Comparison of ENCODE assay signal across 8 cellular contexts in genomic region chr11:694563-695331, GRCh38. TPM values are rescaled to one million over a fixed set of nuclear protein-coding genes. Genes with fewer than 3 reads are reported as not detected.
DNase-seq lines count a peak whose midpoint lies in the region; TF ChIP-seq lines count a peak whose summit lies in the region.

TSS of gene DEAF1 (minus strand) at chr11:695222. CDS start at chr11:695047, 175 bp downstream.

- H3K9ac ChIP-seq in SK-N-SH: peak within 1 kb of the TSS; percentile 94

- no peaks in the 10 kb centered on the region for H3K27me3 ChIP-seq in SK-N-SH (ENCODE audit: insufficient read depth)
- no peaks in the 10 kb centered on the region for H3K27me3 ChIP-seq in suprapubic skin

- TF ChIP-seq POLR2A in NB4 (IDR thresholded peaks at IDR 0.05; ENCODE audit: extremely low read depth, insufficient read length): peak; percentile 56
- TF ChIP-seq POLR2A in suprapubic skin (IDR thresholded peaks at IDR 0.05): peak in 1 of 2 donors; percentile 15

- H3K27me3 Mint-ChIP-seq in HFFc6 (ENCODE audit: insufficient read depth): peaks cover 3% of the 10 kb centered on the region
- H3K27me3 Mint-ChIP-seq in activated naive CD4-positive, alpha-beta T cell treated with anti-CD3 and anti-CD28 coated beads, Interleukin-2, amount 50 U/mL, for 24 hours: no peaks in the 10 kb centered on the region

- H3K4me3 ChIP-seq in NB4 (ENCODE audit: low read depth, low read length) (peak within 1 kb of the TSS; percentile 88), SK-N-SH (ENCODE audit: low read depth in 2 of 2, low read length in 1 of 2) (peak within 1 kb of the TSS; percentile 89 to 97), suprapubic skin (peak within 1 kb of the TSS; percentile 89)

- H3K79me2 ChIP-seq in SK-N-SH (ENCODE audit: insufficient read depth): peaks cover 52% of the 10 kb centered on the region

- no peak for TF ChIP-seq EP300 in SK-N-SH (IDR thresholded peaks at IDR 0.05; ENCODE audit: borderline replicate concordance in 1 of 2, low read depth in 1 of 2, low read length in 1 of 2)
- TF ChIP-seq EP300 in suprapubic skin (IDR thresholded peaks at IDR 0.05): no peak

- peaks cover 16% of the 10 kb centered on the region for H4K20me1 ChIP-seq in SK-N-SH (ENCODE audit: insufficient read depth)

- H3K36me3 ChIP-seq in SK-N-SH (replicated peaks in 1 of 2; ENCODE audit: control insufficient read depth in 1 of 2, insufficient read depth in 2 of 2, low read length in 1 of 2) (peaks cover 0 to 2% of the 10 kb centered on the region in 2 experiments), suprapubic skin (peaks cover 2% of the 10 kb centered on the region)

- H3K9me3 Mint-ChIP-seq in HFFc6: no peaks in the 10 kb centered on the region
- H3K9me3 Mint-ChIP-seq in activated naive CD4-positive, alpha-beta T cell treated with anti-CD3 and anti-CD28 coated beads, Interleukin-2, amount 50 U/mL, for 24 hours: no peaks in the 10 kb centered on the region

- CTCF ChIA-PET in SK-N-SH (lab: Yijun Ruan, JAX): interaction anchor here (1.0 to 11.4 kb wide), 4 partner anchors 12 to 124 kb away, joined by 3 to 122 read pairs (median 4); partner anchors contain the start of genes GATD1 and PNPLA2

- 6% methylated on average over 11 of the region's 108 CpGs for WGBS in SK-N-SH (ENCODE audit: low lambda C conversion rate)
- 2% methylated on average over 41 of the region's 108 CpGs for WGBS in suprapubic skin

- H3K9me3 ChIP-seq in SK-N-SH: no peaks in the 10 kb centered on the region
- H3K9me3 ChIP-seq in suprapubic skin: no peaks in the 10 kb centered on the region

- TF ChIP-seq CTCF in HFFc6 (IDR thresholded peaks at IDR 0.05): no peak
- TF ChIP-seq CTCF in NB4 (IDR thresholded peaks at IDR 0.05; ENCODE audit: low read depth, low read length): no peak
- TF ChIP-seq CTCF in SK-N-SH (IDR thresholded peaks at IDR 0.05): no peak
- TF ChIP-seq CTCF in suprapubic skin (IDR thresholded peaks at IDR 0.05): no peak

- peaks cover 6% of the 10 kb centered on the region; the same call in 1 of the 2 replicates for H3K36me3 Mint-ChIP-seq in HFFc6 (ENCODE audit: low read depth)
- no peaks in the 10 kb centered on the region for H3K36me3 Mint-ChIP-seq in activated naive CD4-positive, alpha-beta T cell treated with anti-CD3 and anti-CD28 coated beads, Interleukin-2, amount 50 U/mL, for 24 hours

- DNase-seq in GM04504 (ENCODE audit: low read depth) (peak; percentile 94), HFFc6 (peak; percentile 97), NB4 (ENCODE audit: low read depth) (peak; percentile 97), SK-N-SH (peak; percentile 95), globus pallidus (ENCODE audit: low spot score) (peak; percentile 94), nucleus accumbens (lab: John Stamatoyannopoulos, UW) (peak in 55 of 56 donors; percentile 58 to 99 (median 94)), suprapubic skin (ENCODE audit: low spot score in 2 of 2) (peak; percentile 99 to 100)

- peak within 1 kb of the TSS; percentile 89 to 98 for H3K27ac ChIP-seq in SK-N-SH (ENCODE audit: low read depth in 2 of 2, low read length in 1 of 2)
- peak within 1 kb of the TSS; percentile 99 for H3K27ac ChIP-seq in suprapubic skin

- no peak for TF ChIP-seq RAD21 in SK-N-SH (IDR thresholded peaks at IDR 0.05; ENCODE audit: low read length)

- peak within 1 kb of the TSS; percentile 94 for H3K4me3 Mint-ChIP-seq in HFFc6
- peak within 1 kb of the TSS; percentile 87 for H3K4me3 Mint-ChIP-seq in activated naive CD4-positive, alpha-beta T cell treated with anti-CD3 and anti-CD28 coated beads, Interleukin-2, amount 50 U/mL, for 24 hours

- peaks cover 13 to 19% of the 10 kb centered on the region in 2 experiments; a peak in 2 of 4 replicates for H3K4me1 ChIP-seq in SK-N-SH (ENCODE audit: control insufficient read depth in 1 of 2, insufficient read depth in 2 of 2, low read depth in 1 of 2, low read length in 1 of 2)
- H3K4me1 ChIP-seq in suprapubic skin: peaks cover 67% of the 10 kb centered on the region

- H3K4me1 Mint-ChIP-seq in HFFc6 (ENCODE audit: low read depth): peaks cover 55% of the 10 kb centered on the region
- peaks cover 49% of the 10 kb centered on the region for H3K4me1 Mint-ChIP-seq in activated naive CD4-positive, alpha-beta T cell treated with anti-CD3 and anti-CD28 coated beads, Interleukin-2, amount 50 U/mL, for 24 hours

- no peaks in the 10 kb centered on the region for H3F3A ChIP-seq in SK-N-SH (replicated peaks; ENCODE audit: insufficient read depth)

- peak within 1 kb of the TSS; percentile 92 for H3K4me2 ChIP-seq in SK-N-SH

- peak within 1 kb of the TSS; percentile 88; the same call in 1 of the 2 replicates for H2AFZ ChIP-seq in SK-N-SH (ENCODE audit: low read depth)

- H3K27ac Mint-ChIP-seq in HFFc6: peak within 1 kb of the TSS; percentile 95
- peak within 1 kb of the TSS; percentile 98 for H3K27ac Mint-ChIP-seq in activated naive CD4-positive, alpha-beta T cell treated with anti-CD3 and anti-CD28 coated beads, Interleukin-2, amount 50 U/mL, for 24 hours

- POLR2A ChIA-PET in SK-N-SH (lab: Yijun Ruan, JAX): interaction anchor here (1.1 to 1.9 kb wide), 3 partner anchors 12 to 124 kb away, joined by 3 to 5 read pairs (median 5); partner anchors contain the start of gene PNPLA2

- no peaks in the 10 kb centered on the region for H3K9me2 ChIP-seq in SK-N-SH

TF ChIP-seq in SK-N-SH, 30 proteins besides CTCF, POLR2A, EP300 and RAD21 (continues in another document):
- TF ChIP-seq USF1 (IDR thresholded peaks at IDR 0.05; ENCODE audit: borderline replicate concordance, low read depth) (peak; percentile 57; the same call in 1 of the 2 replicates), ELF1 (IDR thresholded peaks at IDR 0.05) (no peak), REST (IDR thresholded peaks at IDR 0.05; ENCODE audit: low read depth, low read length) (no peak), NFIC (IDR thresholded peaks at IDR 0.05; ENCODE audit: borderline replicate concordance) (no peak), EZH2phosphoT487 (IDR thresholded peaks at IDR 0.05; ENCODE audit: borderline replicate concordance, low read depth) (no peak), TAF1 (IDR thresholded peaks at IDR 0.05; ENCODE audit: borderline replicate concordance, low read depth, low read length) (no peak), ZBTB33 (IDR thresholded peaks at IDR 0.05; ENCODE audit: borderline replicate concordance, low read depth) (peak; percentile 3; the same call in 1 of the 2 replicates), MXI1 (IDR thresholded peaks at IDR 0.05; ENCODE audit: low read depth, low read length) (no peak), SMC3 (IDR thresholded peaks at IDR 0.05; ENCODE audit: low read depth, low read length) (no peak), RXRA (IDR thresholded peaks at IDR 0.05; ENCODE audit: borderline replicate concordance, low read depth) (no peak), TCF12 (IDR thresholded peaks at IDR 0.05) (no peak), SIN3A (IDR thresholded peaks at IDR 0.05; ENCODE audit: borderline replicate concordance, low read depth, low read length) (no peak), FOSL2 (IDR thresholded peaks at IDR 0.05; ENCODE audit: borderline replicate concordance, low read depth) (no peak)

RNA-seq across cellular contexts. Expression of gene DEAF1, which starts in this region (rescaled TPM):
- 10 to 100 TPM; 32.2 to 48.1 (median 34.6) TPM for total RNA-seq in HFFc6 (2021; fragmentation: NEBNext Ultra II Directional; extraction: Animal tissue kit (Norgen Biotek cat#: 25700))
- 36.0 and 40.6 TPM in 2 replicates for polyA plus RNA-seq in SK-N-SH (2012; rRNA removed)
- polyA plus RNA-seq in SK-N-SH (2012; cell fraction: cytosol; rRNA removed): 19.2 and 27.9 TPM in 2 replicates
- 28.1 and 32.0 TPM in 2 replicates for polyA plus RNA-seq in SK-N-SH (2012; cell fraction: nucleus; rRNA removed)
- total RNA-seq in suprapubic skin: 10 to 100 TPM; 37.0 to 60.6 (median 43.7) TPM

Comparison
In these comparisons a context has a peak if more than half of its experiments do, and no peak if none do; other contexts are left out.
1. Peak in every context shown above with its lines: DNase-seq, H3K4me3 ChIP-seq and H3K27ac ChIP-seq.